In the genomic region with DNA sequence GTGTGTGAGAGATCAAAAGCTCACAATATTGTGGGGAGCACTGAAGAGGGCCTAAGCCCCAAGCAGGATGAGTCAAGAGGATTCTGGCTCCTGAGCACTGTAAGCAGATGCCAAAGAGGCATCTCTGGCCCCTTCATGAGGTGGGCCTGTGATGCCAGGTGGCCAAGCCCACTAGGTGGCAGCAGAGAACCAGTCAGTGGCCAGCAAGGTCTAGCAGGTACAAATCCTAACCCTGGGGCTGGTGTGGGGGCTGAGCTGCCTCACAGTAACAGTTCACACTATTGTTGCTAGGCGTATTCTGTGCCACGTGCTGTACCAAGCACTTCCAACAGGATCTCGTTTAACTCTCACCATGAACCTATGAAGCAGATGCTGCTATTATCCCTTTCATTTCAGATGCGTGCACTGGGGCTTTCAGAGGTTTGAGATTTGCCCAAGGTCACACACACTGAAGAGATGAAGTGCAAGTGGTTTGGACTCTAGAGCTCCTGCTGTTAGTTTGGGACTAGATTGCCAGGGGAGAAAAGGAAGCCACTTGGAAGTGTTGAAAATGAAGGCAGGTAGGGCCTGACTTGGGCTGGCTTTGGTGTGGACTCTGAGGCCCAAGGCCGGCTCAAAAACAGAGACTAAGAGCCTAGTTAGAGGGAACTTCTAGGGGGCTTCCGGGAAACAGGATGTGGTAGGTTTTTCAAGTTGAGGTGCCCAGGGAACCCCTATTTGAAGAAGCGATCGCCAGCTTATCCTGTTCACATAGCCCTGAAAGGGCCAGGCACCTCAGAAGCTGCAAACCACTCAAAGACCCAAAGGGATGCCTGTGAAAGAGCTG, we compare ENCODE assay signal across 8 cellular contexts. TPM values are rescaled to one million over a fixed set of nuclear protein-coding genes. Genes with fewer than 3 reads are reported as not detected.
A peak's percentile ranks its signal among the peaks of the same experiment; 100 is the strongest.
DNase-seq lines count a peak whose midpoint lies in the region; ATAC-seq and TF ChIP-seq lines count a peak whose summit lies in the region.

No MANE protein-coding gene starts in this region.

- H3K4me2 ChIP-seq in H9 (ENCODE audit: insufficient read depth, insufficient read length, low read length): no peak overlapping the region

- H3T11ph ChIP-seq in H9 (ENCODE audit: low read length): no peak overlapping the region

- TF ChIP-seq CTCF in GM12872 (IDR thresholded peaks at IDR 0.05; ENCODE audit: insufficient read depth, low read depth, low read length) (peak; percentile 98), H9 (conservative IDR thresholded peaks at IDR 0.05) (peak; percentile 94)

- no peaks in the 10 kb centered on the region for H3K27me3 ChIP-seq in H9 (ENCODE audit: insufficient read depth, low read length)

- no peak overlapping the region for H3K27ac ChIP-seq in H9 (ENCODE audit: insufficient read length, low read depth, low read length)

- H3K27me3 Mint-ChIP-seq in H9 (ENCODE audit: low read depth): peaks cover 1% of the 10 kb centered on the region; the same call in 1 of the 2 replicates

- H4K5ac ChIP-seq in H9 (ENCODE audit: insufficient read length, low read depth, low read length): no peak overlapping the region

- H2BK12ac ChIP-seq in H9 (ENCODE audit: insufficient read length, low read depth, low read length): no peak overlapping the region

- H2AFZ ChIP-seq in H9 (ENCODE audit: low read length): no peak overlapping the region

- no peak overlapping the region for H3K56ac ChIP-seq in H9 (ENCODE audit: insufficient read length, low read depth, low read length)

- no peaks in the 10 kb centered on the region for H3K9me3 Mint-ChIP-seq in H9

- H4K8ac ChIP-seq in H9 (replicated peaks; ENCODE audit: insufficient read length, low read depth, low read length): no peak overlapping the region

- H3K4ac ChIP-seq in H9 (ENCODE audit: low read depth, low read length): no peak overlapping the region

- no peaks in the 10 kb centered on the region for H3K79me2 ChIP-seq in H9 (ENCODE audit: insufficient read depth, low read length)

- no peaks in the 10 kb centered on the region for H3K79me1 ChIP-seq in H9 (ENCODE audit: insufficient read depth, low read depth, low read length, poor library complexity, severe bottlenecking)

- no peaks in the 10 kb centered on the region for H3K9me3 ChIP-seq in H9 (ENCODE audit: control insufficient read depth, low read depth, low read length)

- H3K27ac Mint-ChIP-seq in H9: peak overlapping the region in 1 of 3 experiments; percentile 44; a peak in 1 of 7 replicates

- DNase-seq in H9 (peak; percentile 91), M059J (ENCODE audit: low read depth) (peak; percentile 70), SKM-1 treated with dmso at 0.1 percent for 144 hours (lab: John Stamatoyannopoulos, UW; ENCODE audit: unreplicated experiment) (peak; percentile 14), left cardiac atrium (peak; percentile 77), retina (peak; percentile 81), amniotic stem cell (lab: John Stamatoyannopoulos, UW) (no peak)
- peak; percentile 83 for DNase-seq in activated naive CD4-positive, alpha-beta T cell treated with anti-CD3 and anti-CD28 coated beads, Interleukin-2, amount 50 U/mL, for 16 hours

- peak overlapping the region; percentile 18 for H3K18ac ChIP-seq in H9 (ENCODE audit: insufficient read length, low read depth, low read length)

- no peak overlapping the region for H2BK15ac ChIP-seq in H9 (ENCODE audit: low read depth, low read length)

- H4K20me1 ChIP-seq in H9 (ENCODE audit: control insufficient read depth, insufficient read depth, insufficient read length): no peaks in the 10 kb centered on the region

- H2BK5ac ChIP-seq in H9 (ENCODE audit: insufficient read length, low read length): no peak overlapping the region

- H3K4me1 Mint-ChIP-seq in H9: peaks cover 2 to 3% of the 10 kb centered on the region in 2 experiments; a peak in 2 of 4 replicates

- intact Hi-C loops in left cardiac atrium (cut with DNase I): loop anchor here (1.0 to 10.0 kb wide), 3 partner anchors 166 to 418 kb away; no protein-coding TSS in a partner anchor

- H3K4me1 ChIP-seq in H9 (ENCODE audit: insufficient read depth, low read length): no peaks in the 10 kb centered on the region; the same call in 1 of the 2 replicates

- H2AK5ac ChIP-seq in H9 (ENCODE audit: insufficient read length, low read length): no peak overlapping the region

- no peaks in the 10 kb centered on the region for H3K36me3 Mint-ChIP-seq in H9 (ENCODE audit: insufficient read depth in 1 of 3, low read depth in 3 of 3)

- H3K23ac ChIP-seq in H9 (ENCODE audit: insufficient read length, low read depth, low read length): no peak overlapping the region

- peak; percentile 86 to 93 for ATAC-seq in left cardiac atrium

- H3K9ac ChIP-seq in H9 (ENCODE audit: extremely low read depth, insufficient read length, low read length): no peak overlapping the region

- no peak overlapping the region for H4K91ac ChIP-seq in H9 (ENCODE audit: insufficient read length, low read depth, low read length)

- no CpG with 5 or more reads among the region's 8 CpGs for WGBS in H9 (ENCODE audit: extremely low coverage, insufficient read length, low lambda C conversion rate)

- no peak overlapping the region for H2BK20ac ChIP-seq in H9 (ENCODE audit: low read depth, low read length, poor library complexity, severe bottlenecking)

- H3K23me2 ChIP-seq in H9 (ENCODE audit: insufficient read length, low read depth, low read length, poor library complexity, severe bottlenecking): no peaks in the 10 kb centered on the region

- no peak overlapping the region for H2BK120ac ChIP-seq in H9 (ENCODE audit: low read depth, low read length, poor library complexity, severe bottlenecking)

- H3K4me3 Mint-ChIP-seq in H9: no peak overlapping the region

- H3K14ac ChIP-seq in H9 (ENCODE audit: insufficient read depth, low read length): no peak overlapping the region; the same call in 1 of the 2 replicates

RNA-seq across cellular contexts. Expression of a gene that starts 4.4 kb away (rescaled TPM):
- total RNA-seq in H9 (2021): not detected in 2 replicates
- not detected in 2 replicates for total RNA-seq in M059J (2014; rRNA removed; shearing (Covaris generic))
- not detected for total RNA-seq in left cardiac atrium

RNA-seq across cellular contexts. Expression of a gene that starts 53.4 kb away (rescaled TPM):
- total RNA-seq in H9 (2021): 19.0 and 20.2 TPM in 2 replicates
- total RNA-seq in M059J (2014; rRNA removed; shearing (Covaris generic)): 5.9 and 14.2 TPM in 2 replicates
- total RNA-seq in left cardiac atrium: 10 to 100 TPM; 17.8 to 21.3 TPM
